1 cellular context compared by ENCODE assay signal in genomic region chr17:76523084-76524037, GRCh38.
A peak's percentile ranks its signal among the peaks of the same experiment; 100 is the strongest.
TF ChIP-seq lines count a peak whose summit lies in the region.

No MANE protein-coding gene starts in this region.

TF ChIP-seq in HepG2, 621 proteins besides CTCF, POLR2A, EP300 and RAD21 (continued from another document and continues in another):
- TF ChIP-seq CEBPZ (IDR thresholded peaks at IDR 0.05; ENCODE audit: low read length): no peak
- TF ChIP-seq RCOR2 (CRISPR knock-in tag; IDR thresholded peaks at IDR 0.05): peak; percentile 68
- TF ChIP-seq MXI1 (IDR thresholded peaks at IDR 0.05; ENCODE audit: borderline replicate concordance, low read depth, low read length): peak; percentile 60; the same call in 1 of the 3 replicates
- TF ChIP-seq ZNF234 (CRISPR knock-in tag; conservative IDR thresholded peaks at IDR 0.05): no peak
- no peak for TF ChIP-seq JDP2 (CRISPR knock-in tag; IDR thresholded peaks at IDR 0.05; ENCODE audit: borderline replicate concordance)
- TF ChIP-seq PHF20 (CRISPR knock-in tag; IDR thresholded peaks at IDR 0.05): 0 out of 2 replicates have a peak, but pooled peaks have one; percentile 45
- TF ChIP-seq ZNF644 (CRISPR knock-in tag; IDR thresholded peaks at IDR 0.05; ENCODE audit: low read depth): no peak
- no peak for TF ChIP-seq ZNF275 (CRISPR knock-in tag; IDR thresholded peaks at IDR 0.05; ENCODE audit: borderline replicate concordance)
- peak; percentile 40; the same call in 1 of the 2 replicates for TF ChIP-seq HMG20A (CRISPR knock-in tag; IDR thresholded peaks at IDR 0.05; ENCODE audit: borderline replicate concordance)
- TF ChIP-seq GZF1 (CRISPR knock-in tag; IDR thresholded peaks at IDR 0.05): 0 out of 2 replicates have a peak, but pooled peaks have one; percentile 37
- TF ChIP-seq ZNF274 (CRISPR knock-in tag; IDR thresholded peaks at IDR 0.05): no peak
- TF ChIP-seq JUND (CRISPR knock-in tag; IDR thresholded peaks at IDR 0.05): no peak
- no peak for TF ChIP-seq FOXM1 (CRISPR knock-in tag; IDR thresholded peaks at IDR 0.05)
- peak in 1 of 2 experiments; percentile 90; a peak in 2 of 4 replicates for TF ChIP-seq KLF16 (CRISPR knock-in tag; IDR thresholded peaks at IDR 0.05)
- TF ChIP-seq ZBTB7A (CRISPR knock-in tag; IDR thresholded peaks at IDR 0.05): no peak
- no peak for TF ChIP-seq ZNF816 (CRISPR knock-in tag; IDR thresholded peaks at IDR 0.05; ENCODE audit: borderline replicate concordance)
- TF ChIP-seq RFXANK (CRISPR knock-in tag; IDR thresholded peaks at IDR 0.05): 0 out of 2 replicates have a peak, but pooled peaks have one; percentile 67
- TF ChIP-seq HNF4G (IDR thresholded peaks at IDR 0.05; ENCODE audit: borderline replicate concordance, low read depth, low read length): no peak
- 0 out of 2 replicates have a peak, but pooled peaks have one; percentile 42 for TF ChIP-seq HNF4G (CRISPR knock-in tag; IDR thresholded peaks at IDR 0.05; ENCODE audit: borderline replicate concordance, low read depth)
- TF ChIP-seq RXRB (CRISPR knock-in tag; IDR thresholded peaks at IDR 0.05; ENCODE audit: borderline replicate concordance): peak; percentile 59; the same call in 1 of the 2 replicates
- no peak for TF ChIP-seq KDM1A (CRISPR knock-in tag; IDR thresholded peaks at IDR 0.05)
- TF ChIP-seq THAP11 (CRISPR knock-in tag; IDR thresholded peaks at IDR 0.05): peak; percentile 76
- TF ChIP-seq GMEB2 (CRISPR knock-in tag; IDR thresholded peaks at IDR 0.05; ENCODE audit: low read depth): no peak
- TF ChIP-seq ZNF790 (CRISPR knock-in tag; IDR thresholded peaks at IDR 0.05; ENCODE audit: borderline replicate concordance): no peak
- no peak for TF ChIP-seq AGO2 (optimal IDR thresholded peaks at IDR 0.05; ENCODE audit: low read depth, low read length)
- no peak for TF ChIP-seq TAF15 (IDR thresholded peaks at IDR 0.05; ENCODE audit: low read depth, low read length, poor library complexity, severe bottlenecking)
- no peak for TF ChIP-seq ZNF709 (CRISPR knock-in tag; IDR thresholded peaks at IDR 0.05)
- TF ChIP-seq ZBED4 (CRISPR knock-in tag; IDR thresholded peaks at IDR 0.05; ENCODE audit: borderline replicate concordance): no peak
- TF ChIP-seq ZNF609 (CRISPR knock-in tag; IDR thresholded peaks at IDR 0.05; ENCODE audit: borderline replicate concordance): peak; percentile 62
- no peak for TF ChIP-seq FOXP1 (IDR thresholded peaks at IDR 0.05)
- no peak for TF ChIP-seq FOXP1 (CRISPR knock-in tag; IDR thresholded peaks at IDR 0.05)
- TF ChIP-seq ZNF616 (CRISPR knock-in tag; IDR thresholded peaks at IDR 0.05; ENCODE audit: low read depth): no peak
- TF ChIP-seq SALL2 (CRISPR knock-in tag; IDR thresholded peaks at IDR 0.05): peak; percentile 41; the same call in 1 of the 2 replicates
- TF ChIP-seq MBD4 (IDR thresholded peaks at IDR 0.05; ENCODE audit: borderline replicate concordance, low read length): no peak
- TF ChIP-seq RARA (CRISPR knock-in tag; IDR thresholded peaks at IDR 0.05): no peak
- no peak for TF ChIP-seq SNRNP70 (IDR thresholded peaks at IDR 0.05; ENCODE audit: low read depth, low read length)
- peak; percentile 59; the same call in 1 of the 2 replicates for TF ChIP-seq ZNF784 (CRISPR knock-in tag; IDR thresholded peaks at IDR 0.05; ENCODE audit: borderline replicate concordance)
- no peak for TF ChIP-seq MLXIP (CRISPR knock-in tag; IDR thresholded peaks at IDR 0.05; ENCODE audit: borderline replicate concordance)
- TF ChIP-seq ZNF572 (CRISPR knock-in tag; IDR thresholded peaks at IDR 0.05): 0 out of 2 replicates have a peak, but pooled peaks have one; percentile 78
- no peak for TF ChIP-seq CCAR2 (optimal IDR thresholded peaks at IDR 0.05; ENCODE audit: low read depth, low read length)
- TF ChIP-seq AKAP8 (CRISPR knock-in tag; IDR thresholded peaks at IDR 0.05): 0 out of 2 replicates have a peak, but pooled peaks have one; percentile 57
- TF ChIP-seq DMAP1 (CRISPR knock-in tag; IDR thresholded peaks at IDR 0.05): peak; percentile 33; the same call in 1 of the 2 replicates
- no peak for TF ChIP-seq SMARCC2 (IDR thresholded peaks at IDR 0.05)
- no peak for TF ChIP-seq JARID2 (CRISPR knock-in tag; IDR thresholded peaks at IDR 0.05; ENCODE audit: insufficient replicate concordance)
- TF ChIP-seq ZNF577 (CRISPR knock-in tag; IDR thresholded peaks at IDR 0.05; ENCODE audit: borderline replicate concordance, low read depth): peak; percentile 35; the same call in 1 of the 2 replicates
- 0 out of 2 replicates have a peak, but pooled peaks have one; percentile 12 for TF ChIP-seq NFYC (CRISPR knock-in tag; IDR thresholded peaks at IDR 0.05)
- no peak for TF ChIP-seq XBP1 (CRISPR knock-in tag; IDR thresholded peaks at IDR 0.05)
- TF ChIP-seq NR2F6 (IDR thresholded peaks at IDR 0.05): no peak
- peak; percentile 71; the same call in 1 of the 2 replicates for TF ChIP-seq NR2F6 (CRISPR knock-in tag; IDR thresholded peaks at IDR 0.05)
- TF ChIP-seq NAIF1 (CRISPR knock-in tag; IDR thresholded peaks at IDR 0.05; ENCODE audit: borderline replicate concordance): no peak
- TF ChIP-seq POLR2AphosphoS5 (IDR thresholded peaks at IDR 0.05; ENCODE audit: low read depth, low read length): no peak
